1 cellular context compared by ENCODE assay signal in genomic region chr9:136714876-136715239, GRCh38.
TF ChIP-seq lines count a peak whose summit lies in the region.

No MANE protein-coding gene starts in this region.

TF ChIP-seq in H1, 55 proteins besides CTCF, POLR2A, EP300 and RAD21:
- TF ChIP-seq E2F6 (IDR thresholded peaks at IDR 0.05) (no peak), CHD1 (IDR thresholded peaks at IDR 0.05; ENCODE audit: low read depth, low read length) (no peak), ASH2L (IDR thresholded peaks at IDR 0.05; ENCODE audit: low read length) (no peak), POU5F1 (IDR thresholded peaks at IDR 0.05; ENCODE audit: low read depth, low read length) (no peak), SIX5 (IDR thresholded peaks at IDR 0.05; ENCODE audit: low read depth, low read length) (no peak), JUN (IDR thresholded peaks at IDR 0.05; ENCODE audit: low read depth, low read length) (no peak), SIRT6 (IDR thresholded peaks at IDR 0.05; ENCODE audit: low read length) (no peak), RFX5 (IDR thresholded peaks at IDR 0.05; ENCODE audit: borderline replicate concordance, low read depth, low read length) (no peak), KDM5A (IDR thresholded peaks at IDR 0.05; ENCODE audit: low read length) (no peak), FOSL1 (IDR thresholded peaks at IDR 0.05; ENCODE audit: insufficient read depth, low read depth, low read length) (no peak), SP2 (IDR thresholded peaks at IDR 0.05; ENCODE audit: low read length) (no peak), CHD2 (IDR thresholded peaks at IDR 0.05; ENCODE audit: low read length) (no peak), ATF2 (IDR thresholded peaks at IDR 0.05; ENCODE audit: low read length) (no peak), TBP (IDR thresholded peaks at IDR 0.05; ENCODE audit: low read depth, low read length) (no peak), POLR2AphosphoS5 (IDR thresholded peaks at IDR 0.05; ENCODE audit: low read depth, low read length) (no peak), CREB1 (IDR thresholded peaks at IDR 0.05) (no peak), SIN3A (conservative IDR thresholded peaks at IDR 0.05 in 1 of 2, IDR thresholded peaks at IDR 0.05 in 1 of 2; ENCODE audit: low read depth in 1 of 2, low read length in 2 of 2) (no peak)
TF ChIP-seq in H1: peak in this region for 0.
